8 cellular contexts compared by ENCODE assay signal in genomic region chr1:178725603-178726517, GRCh38. TPM values are rescaled to one million over a fixed set of nuclear protein-coding genes. Genes with fewer than 3 reads are reported as not detected.
DNase-seq lines count a peak whose midpoint lies in the region; ATAC-seq and TF ChIP-seq lines count a peak whose summit lies in the region.

No MANE protein-coding gene starts in this region.

- H3K36me3 ChIP-seq in GM23248 (ENCODE audit: low read depth) (no peaks in the 10 kb centered on the region), Karpas-422 (ENCODE audit: insufficient read depth, low read length) (peaks cover 43% of the 10 kb centered on the region), SJSA1 (peaks cover 5% of the 10 kb centered on the region), upper lobe of right lung (no peaks in the 10 kb centered on the region)

- H3K27ac Mint-ChIP-seq in activated naive CD8-positive, alpha-beta T cell treated with anti-CD3 and anti-CD28 coated beads, Interleukin-2, amount 10 ng/mL, durations not matched to agents 7 days and 5 days = peak overlapping the region; percentile 67
- peak overlapping the region; percentile 73 for H3K27ac Mint-ChIP-seq in glutamatergic neuron (ENCODE audit: unreplicated experiment)

- 1 to 2% methylated on average over 46 to 73 of the region's 76 CpGs for WGBS in GM23248 (ENCODE audit: low coverage in 1 of 2, low lambda C conversion rate in 2 of 2, missing lambda C conversion rate in 2 of 2), 2 experiments

- H3K4me2 ChIP-seq in GM23248 (ENCODE audit: unreplicated experiment) = peak overlapping the region; percentile 79
- H3K4me2 ChIP-seq in Karpas-422 (ENCODE audit: low read depth, low read length, poor library complexity, severe bottlenecking) = peak overlapping the region; percentile 76

- H2AFZ ChIP-seq in GM23248 (peak overlapping the region; percentile 92), Karpas-422 (ENCODE audit: low read length) (no peak overlapping the region)

- H3K4me3 Mint-ChIP-seq in activated naive CD8-positive, alpha-beta T cell treated with anti-CD3 and anti-CD28 coated beads, Interleukin-2, amount 10 ng/mL, durations not matched to agents 7 days and 5 days = peak overlapping the region; percentile 86
- H3K4me3 Mint-ChIP-seq in glutamatergic neuron (ENCODE audit: unreplicated experiment) = peak overlapping the region; percentile 93

- no peaks in the 10 kb centered on the region for H4K20me1 ChIP-seq in GM23248 (ENCODE audit: insufficient read depth)
- no peaks in the 10 kb centered on the region for H4K20me1 ChIP-seq in Karpas-422 (ENCODE audit: insufficient read depth, low read depth, low read length)

- no peaks in the 10 kb centered on the region for H3K36me3 Mint-ChIP-seq in activated naive CD8-positive, alpha-beta T cell treated with anti-CD3 and anti-CD28 coated beads, Interleukin-2, amount 10 ng/mL, durations not matched to agents 7 days and 5 days
- H3K36me3 Mint-ChIP-seq in glutamatergic neuron (ENCODE audit: unreplicated experiment) = no peaks in the 10 kb centered on the region

- intact Hi-C loops in upper lobe of right lung (cut with DNase I) = no loop called here

- peaks cover 12% of the 10 kb centered on the region; the same call in 1 of the 2 replicates for H3F3A ChIP-seq in GM23248 (ENCODE audit: insufficient read depth)

- peaks cover 27% of the 10 kb centered on the region for H3K4me1 ChIP-seq in GM23248 (ENCODE audit: insufficient read depth)
- peaks cover 60% of the 10 kb centered on the region for H3K4me1 ChIP-seq in Karpas-422 (ENCODE audit: low read length)
- H3K4me1 ChIP-seq in SJSA1 (replicated peaks) = peaks cover 17% of the 10 kb centered on the region
- no peaks in the 10 kb centered on the region for H3K4me1 ChIP-seq in upper lobe of right lung

- H3K27me3 ChIP-seq in GM23248 (replicated peaks; ENCODE audit: insufficient read depth) (no peaks in the 10 kb centered on the region), Karpas-422 (ENCODE audit: low read length) (no peaks in the 10 kb centered on the region), SJSA1 (replicated peaks) (no peaks in the 10 kb centered on the region), upper lobe of right lung (no peaks in the 10 kb centered on the region)

- H3K4me3 ChIP-seq in GM23248 (peak overlapping the region; percentile 96), Karpas-422 (ENCODE audit: low read length) (peak overlapping the region; percentile 89), SJSA1 (peak overlapping the region; percentile 94), upper lobe of right lung (peak overlapping the region; percentile 79)

- H3K27ac ChIP-seq in GM23248 (peak overlapping the region; percentile 57), Karpas-422 (ENCODE audit: low read length) (peak overlapping the region; percentile 95), SJSA1 (peak overlapping the region; percentile 22), upper lobe of right lung (peak overlapping the region; percentile 67)

- H3K9me3 Mint-ChIP-seq in activated naive CD8-positive, alpha-beta T cell treated with anti-CD3 and anti-CD28 coated beads, Interleukin-2, amount 10 ng/mL, durations not matched to agents 7 days and 5 days = no peaks in the 10 kb centered on the region
- H3K9me3 Mint-ChIP-seq in glutamatergic neuron (ENCODE audit: unreplicated experiment) = peaks cover 4% of the 10 kb centered on the region

- POLR2A ChIA-PET in activated naive CD8-positive, alpha-beta T cell treated with anti-CD3 and anti-CD28 coated beads, Interleukin-2, amount 10 ng/mL, durations not matched to agents 7 days and 5 days (lab: Charles Lee) = interaction anchor here (0.9 kb wide), 1 partner anchor 184 kb away, joined by 3 read pairs; no protein-coding TSS in a partner anchor

- in situ Hi-C loops in GM23248 (cut with MboI) = no loop called here

- H3K79me2 ChIP-seq in GM23248 (ENCODE audit: insufficient read depth) = peaks cover 51% of the 10 kb centered on the region
- peaks cover 73% of the 10 kb centered on the region for H3K79me2 ChIP-seq in Karpas-422 (ENCODE audit: low read length)

- peak overlapping the region; percentile 84 for H3K9ac ChIP-seq in GM23248
- peak overlapping the region; percentile 95 for H3K9ac ChIP-seq in Karpas-422 (ENCODE audit: low read length)

- H3K4me1 Mint-ChIP-seq in activated naive CD8-positive, alpha-beta T cell treated with anti-CD3 and anti-CD28 coated beads, Interleukin-2, amount 10 ng/mL, durations not matched to agents 7 days and 5 days = peaks cover 11% of the 10 kb centered on the region
- H3K4me1 Mint-ChIP-seq in glutamatergic neuron (ENCODE audit: low read depth, unreplicated experiment) = peaks cover 2% of the 10 kb centered on the region

- peaks cover 5% of the 10 kb centered on the region for H3K27me3 Mint-ChIP-seq in activated naive CD8-positive, alpha-beta T cell treated with anti-CD3 and anti-CD28 coated beads, Interleukin-2, amount 10 ng/mL, durations not matched to agents 7 days and 5 days
- H3K27me3 Mint-ChIP-seq in glutamatergic neuron (ENCODE audit: unreplicated experiment) = peaks cover 9% of the 10 kb centered on the region

- H3K9me3 ChIP-seq in GM23248 (ENCODE audit: low read depth) (no peaks in the 10 kb centered on the region), Karpas-422 (ENCODE audit: low read length) (no peaks in the 10 kb centered on the region), SJSA1 (replicated peaks) (no peaks in the 10 kb centered on the region), upper lobe of right lung (no peaks in the 10 kb centered on the region)

- TF ChIP-seq CTCF in glutamatergic neuron (IDR thresholded peaks at IDR 0.05; ENCODE audit: partially characterized antibody, unreplicated experiment) (no peak), omental fat pad (IDR thresholded peaks at IDR 0.05) (no peak), upper lobe of right lung (IDR thresholded peaks at IDR 0.05) (no peak)

- H3K9me2 ChIP-seq in GM23248 (ENCODE audit: insufficient read depth) (no peaks in the 10 kb centered on the region), Karpas-422 (replicated peaks; ENCODE audit: insufficient read depth, low read length) (no peaks in the 10 kb centered on the region)

- peak; percentile 85 for ATAC-seq in activated naive CD8-positive, alpha-beta T cell treated with anti-CD3 and anti-CD28 coated beads, Interleukin-2, amount 10 ng/mL, durations not matched to agents 7 days and 5 days (ENCODE audit: low read depth)
- ATAC-seq in omental fat pad (ENCODE audit: low FRiP score) = peak; percentile 68
- peak; percentile 89 for ATAC-seq in upper lobe of right lung

- DNase-seq in EH (ENCODE audit: low read depth) = peak; percentile 86
- peak; percentile 86 for DNase-seq in GM23248
- DNase-seq in Karpas-422 = peak; percentile 96
- DNase-seq in SJSA1 (ENCODE audit: low read depth in 1 of 2, low spot score in 2 of 2) = peak; percentile 56 to 62
- peak; percentile 61 for DNase-seq in activated naive CD8-positive, alpha-beta T cell treated with anti-CD3 and anti-CD28 coated beads, Interleukin-2, amount 10 ng/mL, durations not matched to agents 7 days and 5 days
- DNase-seq in glutamatergic neuron = peak; percentile 64
- DNase-seq in omental fat pad (ENCODE audit: low spot score) = peak; percentile 45
- DNase-seq in upper lobe of right lung = peak; percentile 81

RNA-seq across cellular contexts. Expression of gene RALGPS2, which starts 0.8 kb away (rescaled TPM):
- total RNA-seq in GM23248 (2014; rRNA removed; shearing (Covaris generic)) = 41.4 and 49.6 TPM in 2 replicates
- polyA plus RNA-seq in GM23248 (2016; fragmentation: Nextera tagmentation; extraction: Ambion mirVana) = 18.1 and 19.3 TPM in 2 replicates
- 151 and 238 TPM in 2 replicates for total RNA-seq in Karpas-422 (2014; rRNA removed; shearing (Covaris generic); ENCODE audit: low replicate concordance)
- total RNA-seq in SJSA1 (2014; rRNA removed; shearing (Covaris generic)) = 14.9 and 21.4 TPM in 2 replicates
- total RNA-seq in activated naive CD8-positive, alpha-beta T cell treated with anti-CD3 and anti-CD28 coated beads, Interleukin-2, amount 10 ng/mL, durations not matched to agents 7 days and 5 days = 1 to 10 TPM; 6.2 to 8.2 TPM
- total RNA-seq in glutamatergic neuron (ENCODE audit: unreplicated experiment) (17.9 TPM), omental fat pad (10 to 100 TPM; 13.1 to 32.1 (median 21.4) TPM), upper lobe of right lung (5.3 TPM)

Comparison
In these comparisons a context has a peak if more than half of its experiments do, and no peak if none do; other contexts are left out.
1. Peak in every context shown above with its lines: DNase-seq, ATAC-seq, H3K4me3 ChIP-seq and H3K27ac ChIP-seq.
2. DNase-seq: peak in every context shown above with its lines; median percentile 96 in Karpas-422; 86 in EH; 86 in GM23248; 81 in upper lobe of right lung; 64 in glutamatergic neuron; 61 in activated naive CD8-positive, alpha-beta T cell treated with anti-CD3 and anti-CD28 coated beads, Interleukin-2, amount 10 ng/mL, durations not matched to agents 7 days and 5 days; 59 in SJSA1; 45 in omental fat pad.
3. H3K27ac ChIP-seq: peak in every context shown above with its lines; median percentile 95 in Karpas-422; 67 in upper lobe of right lung; 57 in GM23248; 22 in SJSA1.